Comparison of ENCODE assay signal across 10 cellular contexts in the genomic region with DNA sequence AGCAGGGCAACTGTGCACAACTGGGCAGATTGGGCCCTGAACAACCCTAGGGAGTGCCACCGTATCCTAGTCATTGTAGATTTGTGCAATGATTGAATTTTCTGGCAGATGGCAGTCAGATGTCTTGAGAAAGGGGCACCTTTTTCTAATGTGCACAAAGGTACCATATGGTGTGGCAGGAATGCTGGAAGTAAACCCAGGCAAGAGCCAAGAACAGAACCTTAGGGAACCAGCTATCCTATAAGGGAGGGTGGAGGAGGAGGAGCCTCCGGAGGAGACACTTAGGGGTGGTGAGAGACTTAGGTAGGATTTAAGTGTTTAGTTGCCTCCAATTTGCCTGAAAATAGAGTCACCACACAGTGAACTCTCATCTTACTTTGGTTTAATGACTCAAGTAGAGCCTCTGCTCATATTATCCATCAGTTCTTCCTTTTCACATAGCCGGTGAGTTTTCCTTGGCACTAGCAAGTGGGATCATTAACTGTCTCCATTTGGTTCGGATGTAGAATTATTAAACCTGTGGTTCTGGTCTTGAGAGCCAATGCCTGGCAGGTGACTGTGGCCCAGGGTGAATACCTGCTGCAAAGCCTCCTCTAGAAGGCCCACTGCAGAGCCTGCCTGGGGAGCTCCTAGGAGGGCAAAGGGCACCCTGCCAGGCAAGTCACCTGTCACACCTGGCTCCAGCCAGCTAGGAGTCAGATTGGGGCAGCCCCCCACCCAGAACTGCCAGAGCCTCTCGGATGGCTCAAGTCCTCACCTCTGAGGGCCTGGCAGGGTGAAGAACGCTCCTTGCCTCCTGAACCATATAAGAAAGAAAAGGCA.
A peak's percentile ranks its signal among the peaks of the same experiment; 100 is the strongest.
DNase-seq lines count a peak whose midpoint lies in the region; ATAC-seq, FAIRE-seq and TF ChIP-seq lines count a peak whose summit lies in the region.
"Had no signal": no experiment of that assay in that cellular context is flagged by ENCODE, and none has a peak within 500 bp of the region (broad histone marks: within the 10 kb centered on the region; RNA-seq: fewer than 3 reads in every experiment).

No MANE protein-coding gene starts in this region.

- H3K9ac ChIP-seq in kidney (ENCODE audit: low read length in 2 of 2) = peak overlapping the region in 1 of 2 donors; percentile 3

- no peaks in the 10 kb centered on the region for H3K27me3 ChIP-seq in thymus (ENCODE audit: control insufficient read depth, insufficient read depth)

- peak; percentile 43 for ATAC-seq in activated CD8-positive, alpha-beta memory T cell treated with anti-CD3 and anti-CD28 coated beads, Interleukin-2, amount 10 ng/mL, durations not matched to agents 7 days and 5 days
- no peak for ATAC-seq in GM21717 (IDR thresholded peaks at IDR 0.05; ENCODE audit: unreplicated experiment)

- CTCF ChIA-PET in activated CD8-positive, alpha-beta memory T cell treated with anti-CD3 and anti-CD28 coated beads, Interleukin-2, amount 10 ng/mL, durations not matched to agents 7 days and 5 days (lab: Charles Lee) = interaction anchor here (1.1 kb wide), 1 partner anchor 11 kb away, joined by 3 read pairs; no protein-coding TSS in a partner anchor
- CTCF ChIA-PET in HEK293T (lab: Yijun Ruan, JAX) = no interaction called here

- no peak for FAIRE-seq in kidney (lab: Jason Lieb, UNC)

- peaks cover 65% of the 10 kb centered on the region for H3K36me3 Mint-ChIP-seq in activated CD8-positive, alpha-beta memory T cell treated with anti-CD3 and anti-CD28 coated beads, Interleukin-2, amount 10 ng/mL, durations not matched to agents 7 days and 5 days

- peaks cover 77% of the 10 kb centered on the region for H3K4me1 Mint-ChIP-seq in activated CD8-positive, alpha-beta memory T cell treated with anti-CD3 and anti-CD28 coated beads, Interleukin-2, amount 10 ng/mL, durations not matched to agents 7 days and 5 days

- H3K9me3 ChIP-seq in kidney (ENCODE audit: control insufficient read depth in 1 of 2, low read length in 2 of 2) (no peaks in the 10 kb centered on the region), thymus (ENCODE audit: control insufficient read depth) (no peaks in the 10 kb centered on the region)
- H3K9me3 ChIP-seq: thoracic aorta had no signal

- H3K9me3 Mint-ChIP-seq in activated CD8-positive, alpha-beta memory T cell treated with anti-CD3 and anti-CD28 coated beads, Interleukin-2, amount 10 ng/mL, durations not matched to agents 7 days and 5 days (ENCODE audit: low read depth) = no peaks in the 10 kb centered on the region

- intact Hi-C loops in kidney (cut with DNase I) = no loop called here

- peak; percentile 76 for DNase-seq in activated CD8-positive, alpha-beta memory T cell treated with anti-CD3 and anti-CD28 coated beads for 24 hours
- no peak for DNase-seq in activated CD8-positive, alpha-beta memory T cell treated with anti-CD3 and anti-CD28 coated beads, Interleukin-2, amount 50 U/mL, for 4 hours
- no peak for DNase-seq in activated CD8-positive, alpha-beta memory T cell treated with anti-CD3 and anti-CD28 coated beads, Interleukin-2, amount 10 ng/mL, durations not matched to agents 7 days and 5 days
- DNase-seq in kidney (no peak), HEK293T (ENCODE audit: extremely low spot score) (no peak), erythroblast (lab: John Stamatoyannopoulos, UW) (no peak)
- DNase-seq: mesendoderm had no signal

- 95% methylated on average over 6 of the region's 6 CpGs for WGBS in thymus

- H3K4me3 Mint-ChIP-seq in activated CD8-positive, alpha-beta memory T cell treated with anti-CD3 and anti-CD28 coated beads, Interleukin-2, amount 10 ng/mL, durations not matched to agents 7 days and 5 days = no peak overlapping the region

- no peaks in the 10 kb centered on the region for H3K27me3 Mint-ChIP-seq in activated CD8-positive, alpha-beta memory T cell treated with anti-CD3 and anti-CD28 coated beads, Interleukin-2, amount 10 ng/mL, durations not matched to agents 7 days and 5 days

- H3K4me1 ChIP-seq in kidney (ENCODE audit: control insufficient read depth in 1 of 2, insufficient read depth in 1 of 2, low read depth in 1 of 2, low read length in 2 of 2) = peaks cover 11 to 37% of the 10 kb centered on the region in 2 donors
- peaks cover 18% of the 10 kb centered on the region for H3K4me1 ChIP-seq in thymus (ENCODE audit: control insufficient read depth, insufficient read depth, low read length)

- H3K27ac ChIP-seq in kidney (ENCODE audit: low read depth in 2 of 2, low read length in 2 of 2) (peak overlapping the region; percentile 59 to 67), thymus (ENCODE audit: low read depth) (peak overlapping the region; percentile 81)
- H3K27ac ChIP-seq: thoracic aorta had no signal

- no peak overlapping the region for H3K4me3 ChIP-seq in kidney (ENCODE audit: low read length in 2 of 2)
- no peak overlapping the region for H3K4me3 ChIP-seq in thymus (ENCODE audit: low read length)
- H3K4me3 ChIP-seq: thoracic aorta had no signal

- no peak for TF ChIP-seq POLR2A in erythroblast (IDR thresholded peaks at IDR 0.05; ENCODE audit: low read length)

- H3K27ac Mint-ChIP-seq in activated CD8-positive, alpha-beta memory T cell treated with anti-CD3 and anti-CD28 coated beads, Interleukin-2, amount 10 ng/mL, durations not matched to agents 7 days and 5 days = peak overlapping the region; percentile 63

- POLR2A ChIA-PET in HEK293T (lab: Yijun Ruan, JAX) = no interaction called here

- H3K36me3 ChIP-seq in kidney (ENCODE audit: control insufficient read depth in 1 of 2, insufficient read depth in 2 of 2, low read length in 2 of 2) (no peaks in the 10 kb centered on the region), thymus (ENCODE audit: control insufficient read depth, insufficient read depth) (peaks cover 27% of the 10 kb centered on the region)
- H3K36me3 ChIP-seq: thoracic aorta had no signal

- no peak for TF ChIP-seq CTCF in kidney (IDR thresholded peaks at IDR 0.05; ENCODE audit: borderline replicate concordance, extremely low read depth, insufficient read depth)

TF ChIP-seq in HEK293T, 16 proteins besides CTCF, POLR2A, EP300 and RAD21:
- no peak for TF ChIP-seq HDGF (IDR thresholded peaks at IDR 0.05; ENCODE audit: borderline replicate concordance)
- no peak for TF ChIP-seq L3MBTL2 (conservative IDR thresholded peaks at IDR 0.05)
- TF ChIP-seq, protein P1, sequence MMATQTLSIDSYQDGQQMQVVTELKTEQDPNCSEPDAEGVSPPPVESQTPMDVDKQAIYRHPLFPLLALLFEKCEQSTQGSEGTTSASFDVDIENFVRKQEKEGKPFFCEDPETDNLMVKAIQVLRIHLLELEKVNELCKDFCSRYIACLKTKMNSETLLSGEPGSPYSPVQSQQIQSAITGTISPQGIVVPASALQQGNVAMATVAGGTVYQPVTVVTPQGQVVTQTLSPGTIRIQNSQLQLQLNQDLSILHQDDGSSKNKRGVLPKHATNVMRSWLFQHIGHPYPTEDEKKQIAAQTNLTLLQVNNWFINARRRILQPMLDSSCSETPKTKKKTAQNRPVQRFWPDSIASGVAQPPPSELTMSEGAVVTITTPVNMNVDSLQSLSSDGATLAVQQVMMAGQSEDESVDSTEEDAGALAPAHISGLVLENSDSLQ (IDR thresholded peaks at IDR 0.05) = no peak
- TF ChIP-seq FOXK2 (IDR thresholded peaks at IDR 0.05) = no peak
- no peak for TF ChIP-seq ZNF384 (IDR thresholded peaks at IDR 0.05)
- no peak for TF ChIP-seq ARNT (IDR thresholded peaks at IDR 0.05)
- no peak for TF ChIP-seq ELF4 (IDR thresholded peaks at IDR 0.05)
- no peak for TF ChIP-seq FOXA1 (IDR thresholded peaks at IDR 0.05)
- no peak for TF ChIP-seq BHLHE40 (IDR thresholded peaks at IDR 0.05; ENCODE audit: borderline replicate concordance)
- TF ChIP-seq NFRKB (IDR thresholded peaks at IDR 0.05) = no peak
- TF ChIP-seq CTBP1 (IDR thresholded peaks at IDR 0.05; ENCODE audit: borderline replicate concordance) = no peak
- TF ChIP-seq SUZ12 (IDR thresholded peaks at IDR 0.05) = no peak
- TF ChIP-seq LEF1 (IDR thresholded peaks at IDR 0.05; ENCODE audit: borderline replicate concordance) = no peak
- TF ChIP-seq TARDBP (IDR thresholded peaks at IDR 0.05) = no peak
- no peak for TF ChIP-seq FOXM1 (IDR thresholded peaks at IDR 0.05; ENCODE audit: borderline replicate concordance)
- no peak for TF ChIP-seq SP1 (IDR thresholded peaks at IDR 0.05)
